ENCODE assay signal across 28 cellular contexts in genomic region chr12:14602128-14602527, GRCh38.
"Had no signal": no experiment of that assay in that cellular context is flagged by ENCODE, and none has a peak within 500 bp of the region (broad histone marks: within the 10 kb centered on the region; RNA-seq: fewer than 3 reads in every experiment).

No MANE protein-coding gene starts in this region.

- ATAC-seq: natural killer cell treated with Interleukin-12 subunit alpha and Interleukin-12 subunit beta and Interleukin-15 and Interleukin-18, amount 100 ng/mL, for 72 hours; psoas muscle; right cardiac atrium; stimulated activated effector memory CD8-positive, alpha-beta T cell treated with anti-CD3 and anti-CD28 coated beads, Interleukin-12 subunit alpha, Interleukin-12 subunit beta, amount 100 ng/mL, for 72 hours; stimulated activated naive B cell treated with anti-CD40 and anti-IgM and Interleukin-4, amounts not matched to agents 10 μg/mL and 1 μg/mL and 100 μg/mL, for 72 hours had no signal

- H3K27ac ChIP-seq: neutrophil, parathyroid adenoma, psoas muscle, right lobe of liver, sigmoid colon, stomach, thoracic aorta, thyroid gland, tibial nerve, upper lobe of left lung, vagina had no signal

- H3K9me3 ChIP-seq: neutrophil, thyroid gland had no signal

- H3K27ac Mint-ChIP-seq: natural killer cell treated with Interleukin-12 subunit alpha and Interleukin-12 subunit beta and Interleukin-15 and Interleukin-18, amount 100 ng/mL, for 72 hours; nephron progenitor cell; progenitor cell of endocrine pancreas; stimulated activated effector memory CD8-positive, alpha-beta T cell treated with anti-CD3 and anti-CD28 coated beads, Interleukin-12 subunit alpha, Interleukin-12 subunit beta, amount 100 ng/mL, for 72 hours; stimulated activated naive B cell treated with anti-CD40 and anti-IgM and Interleukin-4, amounts not matched to agents 10 μg/mL and 1 μg/mL and 100 μg/mL, for 72 hours; stimulated activated naive CD8-positive, alpha-beta T cell treated with anti-CD3 and anti-CD28 coated beads, Interleukin-15, Interleukin-2, amounts not matched to agents 100 ng/mL and 50 ng/mL, for 24 hours had no signal

- H3K36me3 Mint-ChIP-seq: stimulated activated effector memory CD8-positive, alpha-beta T cell treated with anti-CD3 and anti-CD28 coated beads, Interleukin-12 subunit alpha, Interleukin-12 subunit beta, amount 100 ng/mL, for 72 hours had no signal

- H2AFZ ChIP-seq: parathyroid adenoma had no signal

- H3K27me3 Mint-ChIP-seq: progenitor cell of endocrine pancreas had no signal

- DNase-seq: nephron progenitor cell; nucleus accumbens; posterior cingulate gyrus; psoas muscle; right cardiac atrium; right lobe of liver; sigmoid colon; small intestine; stimulated activated CD4-positive, alpha-beta T cell treated with anti-CD3 and anti-CD28 coated beads, Interleukin-15, amount 100 ng/mL, for 24 hours; stimulated activated CD4-positive, alpha-beta T cell treated with anti-CD3 and anti-CD28 coated beads, Interleukin-2, amount 100 ng/mL, for 24 hours; stimulated activated CD4-positive, alpha-beta T cell treated with anti-CD3 and anti-CD28 coated beads, Interleukin-2, amount 100 ng/mL, for 48 hours; stimulated activated CD4-positive, alpha-beta T cell treated with anti-CD3 and anti-CD28 coated beads, Interleukin-4, amount 100 ng/mL, for 24 hours; stimulated activated naive B cell treated with anti-CD40 and anti-IgM and Interleukin-4, amounts not matched to agents 10 μg/mL and 1 μg/mL and 100 μg/mL, for 72 hours; stimulated activated naive CD4-positive, alpha-beta T cell treated with Interleukin-2 at 50 U/mL for 16 hours; stomach; thyroid gland; trophoblast cell; upper lobe of left lung had no signal

- H3K9ac ChIP-seq: parathyroid adenoma had no signal

- H3K79me2 ChIP-seq: parathyroid adenoma had no signal

- H3K4me3 Mint-ChIP-seq: natural killer cell treated with Interleukin-12 subunit alpha and Interleukin-12 subunit beta and Interleukin-15 and Interleukin-18, amount 100 ng/mL, for 72 hours; nephron progenitor cell; neural crest cell; stimulated activated effector memory CD8-positive, alpha-beta T cell treated with anti-CD3 and anti-CD28 coated beads, Interleukin-12 subunit alpha, Interleukin-12 subunit beta, amount 100 ng/mL, for 72 hours; stimulated activated naive B cell treated with anti-CD40 and anti-IgM and Interleukin-4, amounts not matched to agents 10 μg/mL and 1 μg/mL and 100 μg/mL, for 72 hours; stimulated activated naive CD8-positive, alpha-beta T cell treated with anti-CD3 and anti-CD28 coated beads, Interleukin-15, Interleukin-2, amounts not matched to agents 100 ng/mL and 50 ng/mL, for 24 hours had no signal

- H3K4me1 ChIP-seq: parathyroid adenoma, psoas muscle, right lobe of liver, sigmoid colon, stomach, thyroid gland, tibial nerve, upper lobe of left lung, vagina had no signal

- H3K36me3 ChIP-seq: neutrophil, right lobe of liver, sigmoid colon, stomach, thoracic aorta, thyroid gland, tibial nerve, upper lobe of left lung, vagina had no signal

- H3K4me1 Mint-ChIP-seq: nephron progenitor cell; neural crest cell; stimulated activated effector memory CD8-positive, alpha-beta T cell treated with anti-CD3 and anti-CD28 coated beads, Interleukin-12 subunit alpha, Interleukin-12 subunit beta, amount 100 ng/mL, for 72 hours; stimulated activated naive B cell treated with anti-CD40 and anti-IgM and Interleukin-4, amounts not matched to agents 10 μg/mL and 1 μg/mL and 100 μg/mL, for 72 hours had no signal

- H3K27me3 ChIP-seq: neutrophil, right lobe of liver, sigmoid colon, stomach, thyroid gland, tibial nerve, upper lobe of left lung, vagina had no signal

- H3K4me3 ChIP-seq: psoas muscle, right lobe of liver, sigmoid colon, stomach, thoracic aorta, thyroid gland, tibial nerve, upper lobe of left lung, vagina had no signal
